In genomic region chr7:137343483-137343841, GRCh38 we compare ENCODE assay signal across 9 cellular contexts. TPM values are rescaled to one million over a fixed set of nuclear protein-coding genes. Genes with fewer than 3 reads are reported as not detected.
DNase-seq lines count a peak whose midpoint lies in the region; ATAC-seq, FAIRE-seq and TF ChIP-seq lines count a peak whose summit lies in the region.
"Had no signal": no experiment of that assay in that cellular context is flagged by ENCODE, and none has a peak within 500 bp of the region (broad histone marks: within the 10 kb centered on the region; RNA-seq: fewer than 3 reads in every experiment).

TSS of gene PTN (minus strand) at chr7:137343733. CDS start at chr7:137254973, 88,760 bp downstream.

- H3K27me3 ChIP-seq in bronchial epithelial cell (ENCODE audit: control insufficient read depth, insufficient read depth, low read length) = no peaks in the 10 kb centered on the region
- no peaks in the 10 kb centered on the region for H3K27me3 ChIP-seq in kidney epithelial cell (ENCODE audit: control insufficient read depth, insufficient read depth, low read length)
- H3K27me3 ChIP-seq: BLaER1 had no signal

- H3K36me3 Mint-ChIP-seq in activated CD8-positive, alpha-beta memory T cell treated with anti-CD3 and anti-CD28 coated beads, Interleukin-2, amount 10 ng/mL, durations not matched to agents 7 days and 5 days = no peaks in the 10 kb centered on the region

- H3K4me3 Mint-ChIP-seq in activated CD8-positive, alpha-beta memory T cell treated with anti-CD3 and anti-CD28 coated beads, Interleukin-2, amount 10 ng/mL, durations not matched to agents 7 days and 5 days = no peak within 1 kb of the TSS

- H3K9me3 Mint-ChIP-seq in activated CD8-positive, alpha-beta memory T cell treated with anti-CD3 and anti-CD28 coated beads, Interleukin-2, amount 10 ng/mL, durations not matched to agents 7 days and 5 days (ENCODE audit: low read depth) = no peaks in the 10 kb centered on the region

- ATAC-seq in activated CD8-positive, alpha-beta memory T cell treated with anti-CD3 and anti-CD28 coated beads, Interleukin-2, amount 10 ng/mL, durations not matched to agents 7 days and 5 days = no peak
- ATAC-seq in GM21717 (IDR thresholded peaks at IDR 0.05; ENCODE audit: unreplicated experiment) = no peak

- H3K4me1 Mint-ChIP-seq in activated CD8-positive, alpha-beta memory T cell treated with anti-CD3 and anti-CD28 coated beads, Interleukin-2, amount 10 ng/mL, durations not matched to agents 7 days and 5 days = no peaks in the 10 kb centered on the region

- DNase-seq in NCI-H1436 (lab: John Stamatoyannopoulos, UW) (peak; percentile 59), NCI-H1436 treated with DMSO at 0.1 percent for 48 hours (lab: John Stamatoyannopoulos, UW) (no peak), bronchial epithelial cell (ENCODE audit: low read depth) (peak; percentile 43), kidney epithelial cell (ENCODE audit: low read depth) (no peak), superior temporal gyrus (ENCODE audit: extremely low spot score) (peak; percentile 69), NCI-H187 treated with DMSO at 0.1 percent for 48 hours (lab: John Stamatoyannopoulos, UW) (no peak)
- DNase-seq in activated CD8-positive, alpha-beta memory T cell treated with anti-CD3 and anti-CD28 coated beads, Interleukin-2, amount 10 ng/mL, durations not matched to agents 7 days and 5 days = no peak

- TF ChIP-seq CTCF in bronchial epithelial cell (IDR thresholded peaks at IDR 0.05; ENCODE audit: insufficient read depth, low read length, severe bottlenecking) (no peak), kidney epithelial cell (IDR thresholded peaks at IDR 0.05; ENCODE audit: insufficient read depth, low read length, poor library complexity, severe bottlenecking) (no peak)

- CTCF ChIA-PET in activated CD8-positive, alpha-beta memory T cell treated with anti-CD3 and anti-CD28 coated beads, Interleukin-2, amount 10 ng/mL, durations not matched to agents 7 days and 5 days (lab: Charles Lee) = no interaction called here

- H3K4me3 ChIP-seq in bronchial epithelial cell (ENCODE audit: low read depth, low read length) (no peak within 1 kb of the TSS), kidney epithelial cell (ENCODE audit: low read depth, low read length) (peak within 1 kb of the TSS; percentile 39)
- H3K4me3 ChIP-seq: BLaER1 had no signal

- H3K27me3 Mint-ChIP-seq in activated CD8-positive, alpha-beta memory T cell treated with anti-CD3 and anti-CD28 coated beads, Interleukin-2, amount 10 ng/mL, durations not matched to agents 7 days and 5 days = peaks cover 9% of the 10 kb centered on the region

- no peak within 1 kb of the TSS for H3K27ac Mint-ChIP-seq in activated CD8-positive, alpha-beta memory T cell treated with anti-CD3 and anti-CD28 coated beads, Interleukin-2, amount 10 ng/mL, durations not matched to agents 7 days and 5 days

- no peak for FAIRE-seq in bronchial epithelial cell (lab: Jason Lieb, UNC)

- no peaks in the 10 kb centered on the region for H3K36me3 ChIP-seq in bronchial epithelial cell (ENCODE audit: control insufficient read depth, insufficient read depth, low read length)
- no peaks in the 10 kb centered on the region for H3K36me3 ChIP-seq in kidney epithelial cell (ENCODE audit: control insufficient read depth, insufficient read depth, low read length)
- H3K36me3 ChIP-seq: BLaER1 had no signal

RNA-seq across cellular contexts. Expression of gene PTN, which starts in this region (rescaled TPM):
- total RNA-seq in bronchial epithelial cell = 0.26 and 0.77 TPM in 2 replicates
- 4.7 and 10.4 TPM in 2 replicates for total RNA-seq in kidney epithelial cell
- total RNA-seq in activated CD8-positive, alpha-beta memory T cell treated with anti-CD3 and anti-CD28 coated beads, Interleukin-2, amount 10 ng/mL, durations not matched to agents 7 days and 5 days = not detected

Comparison
In these comparisons a context has a peak if more than half of its experiments do, and no peak if none do; other contexts are left out.
1. DNase-seq: peak in NCI-H1436 (single experiment) and superior temporal gyrus (single experiment); none in NCI-H1436 treated with DMSO at 0.1 percent for 48 hours (single experiment), kidney epithelial cell (single experiment), activated CD8-positive, alpha-beta memory T cell treated with anti-CD3 and anti-CD28 coated beads, Interleukin-2, amount 10 ng/mL, durations not matched to agents 7 days and 5 days (single experiment) and NCI-H187 treated with DMSO at 0.1 percent for 48 hours (single experiment).
2. Peak in DNase-seq in bronchial epithelial cell; RNA of the gene not detected or under 1 TPM.